In the genomic region with DNA sequence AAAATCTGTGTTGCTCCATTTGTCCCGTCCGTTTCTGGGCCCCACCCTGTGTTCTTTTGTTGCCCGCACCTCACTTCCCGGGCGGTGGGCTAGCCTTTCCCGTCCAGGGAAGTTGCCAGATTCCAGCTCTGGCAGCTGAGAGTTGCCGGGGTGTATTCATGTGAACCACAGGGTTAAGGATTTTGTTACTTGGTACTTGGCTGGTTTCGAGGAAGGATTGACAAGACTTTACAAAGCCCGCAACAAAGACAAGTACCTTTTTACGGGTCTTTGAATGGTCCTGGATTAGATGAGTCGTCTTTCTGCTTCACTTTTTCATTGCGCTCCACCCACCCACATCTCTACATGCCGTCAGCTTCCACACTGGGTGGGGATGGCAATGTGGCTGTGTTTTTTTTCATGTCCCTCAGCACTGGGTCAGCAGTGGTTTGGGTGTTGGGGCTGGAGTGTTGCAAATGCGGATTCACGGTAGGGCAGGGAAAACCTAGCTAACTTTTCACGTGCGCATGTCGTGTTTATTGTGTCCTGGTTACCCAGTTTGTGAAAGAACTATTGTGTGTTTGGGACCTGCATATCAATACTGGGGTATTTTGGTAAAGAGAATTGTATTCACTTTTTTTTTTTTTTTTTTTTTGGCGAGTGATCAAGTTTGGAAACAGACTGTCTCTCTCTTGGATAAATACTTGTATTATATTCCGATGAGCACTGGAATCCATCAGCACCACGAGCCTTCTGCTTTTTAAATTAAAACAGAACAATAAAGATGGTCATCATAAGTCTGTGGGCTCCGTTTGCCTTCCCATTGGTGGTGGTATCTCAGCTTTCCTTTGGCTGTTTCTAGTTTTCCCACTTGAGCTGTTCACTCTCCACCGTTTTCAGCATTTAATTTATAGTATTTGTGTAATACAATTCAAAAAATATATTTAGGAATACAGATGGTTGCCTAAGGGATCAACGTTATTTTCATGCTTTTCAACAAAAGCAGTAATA, we compare ENCODE assay signal across 8 cellular contexts. TPM values are rescaled to one million over a fixed set of nuclear protein-coding genes. Genes with fewer than 3 reads are reported as not detected.
DNase-seq lines count a peak whose midpoint lies in the region; ATAC-seq and TF ChIP-seq lines count a peak whose summit lies in the region.

No MANE protein-coding gene starts in this region.

- no peak for TF ChIP-seq CTCF in gastrocnemius medialis (IDR thresholded peaks at IDR 0.05 in 4 of 5, conservative IDR thresholded peaks at IDR 0.05 in 1 of 5)
- TF ChIP-seq CTCF in GM10248 (IDR thresholded peaks at IDR 0.05; ENCODE audit: control extremely low read depth, extremely low read depth, low read depth, missing control alignments), result no peak

- no peaks in the 10 kb centered on the region for H3K9me3 ChIP-seq in gastrocnemius medialis

- in situ Hi-C loops in gastrocnemius medialis (cut with MboI; ENCODE audit: low sequenced_read_pairs in 4 of 4), result no loop called here

- no peaks in the 10 kb centered on the region for H3K36me3 ChIP-seq in gastrocnemius medialis

- peaks cover 45 to 51% of the 10 kb centered on the region in 2 donors for H3K4me1 ChIP-seq in gastrocnemius medialis

- peaks cover 11% of the 10 kb centered on the region for H3K4me1 Mint-ChIP-seq in activated T-helper 17 cell treated with anti-CD3 and anti-CD28 coated beads, Interleukin-2, amount 50 U/mL, for 72 hours

- H3K4me3 ChIP-seq in gastrocnemius medialis, result peak overlapping the region; percentile 66 to 88 (median 78)

- POLR2A ChIA-PET in GM10248 (lab: Yijun Ruan, JAX), result interaction anchor here (1.1 to 2.6 kb wide), 5 partner anchors 12 to 101 kb away, joined by 3 to 24 read pairs (median 4); a partner anchor contains a TSS

- H3K27me3 Mint-ChIP-seq in activated T-helper 17 cell treated with anti-CD3 and anti-CD28 coated beads, Interleukin-2, amount 50 U/mL, for 72 hours, result no peaks in the 10 kb centered on the region

- H3K9me3 Mint-ChIP-seq in activated T-helper 17 cell treated with anti-CD3 and anti-CD28 coated beads, Interleukin-2, amount 50 U/mL, for 72 hours, result no peaks in the 10 kb centered on the region

- no peaks in the 10 kb centered on the region for H3K27me3 ChIP-seq in gastrocnemius medialis

- DNase-seq in activated CD4-positive, CD25-positive, alpha-beta regulatory T cell treated with anti-CD3 and anti-CD28 coated beads, Interleukin-2, amount 50 U/mL, for 72 hours, result peak; percentile 41
- DNase-seq in activated CD4-positive, CD25-positive, alpha-beta regulatory T cell (lab: John Stamatoyannopoulos, UW), result no peak
- peak; percentile 53 for DNase-seq in left ventricle myocardium superior
- peak in 1 of 2 donors; percentile 66 for DNase-seq in gastrocnemius medialis
- no peak for DNase-seq in GM10248 (ENCODE audit: extremely low spot score)

- peaks cover 6% of the 10 kb centered on the region for H3K36me3 Mint-ChIP-seq in activated T-helper 17 cell treated with anti-CD3 and anti-CD28 coated beads, Interleukin-2, amount 50 U/mL, for 72 hours (ENCODE audit: low read depth)

- peak overlapping the region; percentile 87 for H3K4me3 Mint-ChIP-seq in activated T-helper 17 cell treated with anti-CD3 and anti-CD28 coated beads, Interleukin-2, amount 50 U/mL, for 72 hours

- peak overlapping the region; percentile 82 for H3K27ac Mint-ChIP-seq in activated T-helper 17 cell treated with anti-CD3 and anti-CD28 coated beads, Interleukin-2, amount 50 U/mL, for 72 hours

- no peak for TF ChIP-seq POLR2A in gastrocnemius medialis (IDR thresholded peaks at IDR 0.05)

- CTCF ChIA-PET in GM10248 (lab: Yijun Ruan, JAX), result interaction anchor here (0.9 to 2.4 kb wide), 19 partner anchors 10 to 113 kb away, joined by 3 to 9 read pairs (median 5); no protein-coding TSS in a partner anchor

- peak; percentile 22 for ATAC-seq in activated T-helper 17 cell treated with anti-CD3 and anti-CD28 coated beads, Interleukin-2, amount 50 U/mL, for 72 hours (replicated peaks)
- ATAC-seq in left ventricle myocardium superior (peak; percentile 9), gastrocnemius medialis (peak; percentile 13 to 47), HG03378 (IDR thresholded peaks at IDR 0.05; ENCODE audit: unreplicated experiment) (no peak), HG03521 (IDR thresholded peaks at IDR 0.05; ENCODE audit: unreplicated experiment) (no peak)

- peak overlapping the region; percentile 88 to 98 (median 96) for H3K27ac ChIP-seq in gastrocnemius medialis

- intact Hi-C loops in left ventricle myocardium superior (cut with micrococcal nuclease), result no loop called here
- intact Hi-C loops in gastrocnemius medialis (cut with DNase I; ENCODE audit: low total_unique reads), result loop anchor here (5.0 kb wide), 1 partner anchor 1464 kb away; no protein-coding TSS in a partner anchor

RNA-seq across cellular contexts. Expression of a gene that starts 1.2 kb away (rescaled TPM):
- 10 to 100 TPM; 23.3 to 27.4 TPM for total RNA-seq in activated T-helper 17 cell treated with anti-CD3 and anti-CD28 coated beads, Interleukin-2, amount 50 U/mL, for 72 hours
- total RNA-seq in left ventricle myocardium superior (50.4 TPM), gastrocnemius medialis (10 to 100 TPM; 53.4 to 70.7 (median 61.3) TPM)

Comparison
In these comparisons a context has a peak if more than half of its experiments do, and no peak if none do; other contexts are left out.
1. DNase-seq: peak in activated CD4-positive, CD25-positive, alpha-beta regulatory T cell treated with anti-CD3 and anti-CD28 coated beads, Interleukin-2, amount 50 U/mL, for 72 hours (single experiment) and left ventricle myocardium superior (single experiment); none in activated CD4-positive, CD25-positive, alpha-beta regulatory T cell (0 of 4) and GM10248 (single experiment).
2. ATAC-seq: peak in activated T-helper 17 cell treated with anti-CD3 and anti-CD28 coated beads, Interleukin-2, amount 50 U/mL, for 72 hours (single experiment), left ventricle myocardium superior (single experiment) and gastrocnemius medialis (2 of 2); none in HG03378 (single experiment) and HG03521 (single experiment).